Comparison of ENCODE assay signal across 1 cellular context in genomic region chr6:18400831-18401446, GRCh38.
TF ChIP-seq lines count a peak whose summit lies in the region.

No MANE protein-coding gene starts in this region.

TF ChIP-seq in GM12878, 131 proteins besides CTCF, POLR2A, EP300 and RAD21 (continued from another document and continues in another):
- TF ChIP-seq SPI1 (IDR thresholded peaks at IDR 0.05; ENCODE audit: borderline replicate concordance, insufficient read depth, low read depth, low read length) (peak; percentile 95), HDAC2 (IDR thresholded peaks at IDR 0.05) (no peak), STAT1 (conservative IDR thresholded peaks at IDR 0.05) (no peak), BACH1 (IDR thresholded peaks at IDR 0.05; ENCODE audit: borderline replicate concordance) (no peak), ZNF24 (IDR thresholded peaks at IDR 0.05) (no peak), NFIC (IDR thresholded peaks at IDR 0.05; ENCODE audit: low read depth, low read length) (peak; percentile 74), SMAD1 (IDR thresholded peaks at IDR 0.05; ENCODE audit: low read depth, partially characterized antibody) (no peak), CHD2 (IDR thresholded peaks at IDR 0.05; ENCODE audit: borderline replicate concordance, low read depth, low read length) (no peak), NBN (IDR thresholded peaks at IDR 0.05) (0 out of 2 replicates have a peak, but pooled peaks have one; percentile 33), ZNF687 (IDR thresholded peaks at IDR 0.05) (no peak), KAT2A (conservative IDR thresholded peaks at IDR 0.05; ENCODE audit: control insufficient read depth, low read depth, low read length) (no peak), USF1 (IDR thresholded peaks at IDR 0.05; ENCODE audit: borderline replicate concordance, extremely low read length, insufficient read depth, low read depth, low read length) (no peak), TARDBP (IDR thresholded peaks at IDR 0.05; ENCODE audit: borderline replicate concordance) (no peak), SIX5 (IDR thresholded peaks at IDR 0.05; ENCODE audit: low read depth, low read length, severe bottlenecking) (no peak), KDM1A (IDR thresholded peaks at IDR 0.05; ENCODE audit: borderline replicate concordance) (no peak), CBX5 (IDR thresholded peaks at IDR 0.05; ENCODE audit: low read depth) (peak; percentile 80; the same call in 1 of the 2 replicates), JUND (IDR thresholded peaks at IDR 0.05; ENCODE audit: low read depth, low read length) (0 out of 2 replicates have a peak, but pooled peaks have one; percentile 33), ASH2L (IDR thresholded peaks at IDR 0.05; ENCODE audit: borderline replicate concordance, low read depth) (no peak), NR2C1 (IDR thresholded peaks at IDR 0.05) (no peak), IRF4 (IDR thresholded peaks at IDR 0.05; ENCODE audit: low read depth, low read length) (peak; percentile 80), NRF1 (conservative IDR thresholded peaks at IDR 0.05; ENCODE audit: low read depth, low read length) (no peak), NR2C2 (IDR thresholded peaks at IDR 0.05; ENCODE audit: borderline replicate concordance, control insufficient read depth, insufficient read length, low read depth) (no peak), GABPA (IDR thresholded peaks at IDR 0.05; ENCODE audit: low read depth) (peak; percentile 44; the same call in 1 of the 2 replicates), ZBTB33 (IDR thresholded peaks at IDR 0.05) (no peak), STAT3 (IDR thresholded peaks at IDR 0.05; ENCODE audit: low read depth, low read length) (no peak), TCF12 (IDR thresholded peaks at IDR 0.05; ENCODE audit: low read depth, low read length) (no peak), ZZZ3 (IDR thresholded peaks at IDR 0.05; ENCODE audit: control insufficient read depth, insufficient read length, low read depth) (no peak), MTA3 (IDR thresholded peaks at IDR 0.05; ENCODE audit: borderline replicate concordance, low read length) (peak; percentile 42; the same call in 1 of the 2 replicates), ZNF384 (IDR thresholded peaks at IDR 0.05; ENCODE audit: borderline replicate concordance, low read depth, low read length) (no peak), BRCA1 (IDR thresholded peaks at IDR 0.05; ENCODE audit: low read depth, low read length) (no peak), BMI1 (IDR thresholded peaks at IDR 0.05; ENCODE audit: borderline replicate concordance) (peak; percentile 52; the same call in 1 of the 2 replicates), ATF7 (IDR thresholded peaks at IDR 0.05; ENCODE audit: low read depth) (peak; percentile 66), SMC3 (IDR thresholded peaks at IDR 0.05; ENCODE audit: borderline replicate concordance, low read length) (no peak; the same call in 1 of the 2 replicates), ZNF622 (IDR thresholded peaks at IDR 0.05) (no peak), RFX5 (IDR thresholded peaks at IDR 0.05; ENCODE audit: low read depth, low read length) (no peak), YBX1 (IDR thresholded peaks at IDR 0.05) (no peak), SUZ12 (IDR thresholded peaks at IDR 0.05; ENCODE audit: unreplicated experiment) (no peak), SREBF1 (IDR thresholded peaks at IDR 0.05; ENCODE audit: low read length) (no peak), CBFB (IDR thresholded peaks at IDR 0.05; ENCODE audit: low read depth) (no peak)
- TF ChIP-seq, protein P1, sequence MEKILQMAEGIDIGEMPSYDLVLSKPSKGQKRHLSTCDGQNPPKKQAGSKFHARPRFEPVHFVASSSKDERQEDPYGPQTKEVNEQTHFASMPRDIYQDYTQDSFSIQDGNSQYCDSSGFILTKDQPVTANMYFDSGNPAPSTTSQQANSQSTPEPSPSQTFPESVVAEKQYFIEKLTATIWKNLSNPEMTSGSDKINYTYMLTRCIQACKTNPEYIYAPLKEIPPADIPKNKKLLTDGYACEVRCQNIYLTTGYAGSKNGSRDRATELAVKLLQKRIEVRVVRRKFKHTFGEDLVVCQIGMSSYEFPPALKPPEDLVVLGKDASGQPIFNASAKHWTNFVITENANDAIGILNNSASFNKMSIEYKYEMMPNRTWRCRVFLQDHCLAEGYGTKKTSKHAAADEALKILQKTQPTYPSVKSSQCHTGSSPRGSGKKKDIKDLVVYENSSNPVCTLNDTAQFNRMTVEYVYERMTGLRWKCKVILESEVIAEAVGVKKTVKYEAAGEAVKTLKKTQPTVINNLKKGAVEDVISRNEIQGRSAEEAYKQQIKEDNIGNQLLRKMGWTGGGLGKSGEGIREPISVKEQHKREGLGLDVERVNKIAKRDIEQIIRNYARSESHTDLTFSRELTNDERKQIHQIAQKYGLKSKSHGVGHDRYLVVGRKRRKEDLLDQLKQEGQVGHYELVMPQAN (conservative IDR thresholded peaks at IDR 0.05) = no peak
- TF ChIP-seq, protein P2, sequence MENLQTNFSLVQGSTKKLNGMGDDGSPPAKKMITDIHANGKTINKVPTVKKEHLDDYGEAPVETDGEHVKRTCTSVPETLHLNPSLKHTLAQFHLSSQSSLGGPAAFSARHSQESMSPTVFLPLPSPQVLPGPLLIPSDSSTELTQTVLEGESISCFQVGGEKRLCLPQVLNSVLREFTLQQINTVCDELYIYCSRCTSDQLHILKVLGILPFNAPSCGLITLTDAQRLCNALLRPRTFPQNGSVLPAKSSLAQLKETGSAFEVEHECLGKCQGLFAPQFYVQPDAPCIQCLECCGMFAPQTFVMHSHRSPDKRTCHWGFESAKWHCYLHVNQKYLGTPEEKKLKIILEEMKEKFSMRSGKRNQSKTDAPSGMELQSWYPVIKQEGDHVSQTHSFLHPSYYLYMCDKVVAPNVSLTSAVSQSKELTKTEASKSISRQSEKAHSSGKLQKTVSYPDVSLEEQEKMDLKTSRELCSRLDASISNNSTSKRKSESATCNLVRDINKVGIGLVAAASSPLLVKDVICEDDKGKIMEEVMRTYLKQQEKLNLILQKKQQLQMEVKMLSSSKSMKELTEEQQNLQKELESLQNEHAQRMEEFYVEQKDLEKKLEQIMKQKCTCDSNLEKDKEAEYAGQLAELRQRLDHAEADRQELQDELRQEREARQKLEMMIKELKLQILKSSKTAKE (IDR thresholded peaks at IDR 0.05; ENCODE audit: low read depth, poor library complexity, severe bottlenecking) = no peak
- TF ChIP-seq, protein P3, sequence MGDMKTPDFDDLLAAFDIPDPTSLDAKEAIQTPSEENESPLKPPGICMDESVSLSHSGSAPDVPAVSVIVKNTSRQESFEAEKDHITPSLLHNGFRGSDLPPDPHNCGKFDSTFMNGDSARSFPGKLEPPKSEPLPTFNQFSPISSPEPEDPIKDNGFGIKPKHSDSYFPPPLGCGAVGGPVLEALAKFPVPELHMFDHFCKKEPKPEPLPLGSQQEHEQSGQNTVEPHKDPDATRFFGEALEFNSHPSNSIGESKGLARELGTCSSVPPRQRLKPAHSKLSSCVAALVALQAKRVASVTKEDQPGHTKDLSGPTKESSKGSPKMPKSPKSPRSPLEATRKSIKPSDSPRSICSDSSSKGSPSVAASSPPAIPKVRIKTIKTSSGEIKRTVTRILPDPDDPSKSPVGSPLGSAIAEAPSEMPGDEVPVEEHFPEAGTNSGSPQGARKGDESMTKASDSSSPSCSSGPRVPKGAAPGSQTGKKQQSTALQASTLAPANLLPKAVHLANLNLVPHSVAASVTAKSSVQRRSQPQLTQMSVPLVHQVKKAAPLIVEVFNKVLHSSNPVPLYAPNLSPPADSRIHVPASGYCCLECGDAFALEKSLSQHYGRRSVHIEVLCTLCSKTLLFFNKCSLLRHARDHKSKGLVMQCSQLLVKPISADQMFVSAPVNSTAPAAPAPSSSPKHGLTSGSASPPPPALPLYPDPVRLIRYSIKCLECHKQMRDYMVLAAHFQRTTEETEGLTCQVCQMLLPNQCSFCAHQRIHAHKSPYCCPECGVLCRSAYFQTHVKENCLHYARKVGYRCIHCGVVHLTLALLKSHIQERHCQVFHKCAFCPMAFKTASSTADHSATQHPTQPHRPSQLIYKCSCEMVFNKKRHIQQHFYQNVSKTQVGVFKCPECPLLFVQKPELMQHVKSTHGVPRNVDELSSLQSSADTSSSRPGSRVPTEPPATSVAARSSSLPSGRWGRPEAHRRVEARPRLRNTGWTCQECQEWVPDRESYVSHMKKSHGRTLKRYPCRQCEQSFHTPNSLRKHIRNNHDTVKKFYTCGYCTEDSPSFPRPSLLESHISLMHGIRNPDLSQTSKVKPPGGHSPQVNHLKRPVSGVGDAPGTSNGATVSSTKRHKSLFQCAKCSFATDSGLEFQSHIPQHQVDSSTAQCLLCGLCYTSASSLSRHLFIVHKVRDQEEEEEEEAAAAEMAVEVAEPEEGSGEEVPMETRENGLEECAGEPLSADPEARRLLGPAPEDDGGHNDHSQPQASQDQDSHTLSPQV (IDR thresholded peaks at IDR 0.05) = no peak
- TF ChIP-seq, protein P4, sequence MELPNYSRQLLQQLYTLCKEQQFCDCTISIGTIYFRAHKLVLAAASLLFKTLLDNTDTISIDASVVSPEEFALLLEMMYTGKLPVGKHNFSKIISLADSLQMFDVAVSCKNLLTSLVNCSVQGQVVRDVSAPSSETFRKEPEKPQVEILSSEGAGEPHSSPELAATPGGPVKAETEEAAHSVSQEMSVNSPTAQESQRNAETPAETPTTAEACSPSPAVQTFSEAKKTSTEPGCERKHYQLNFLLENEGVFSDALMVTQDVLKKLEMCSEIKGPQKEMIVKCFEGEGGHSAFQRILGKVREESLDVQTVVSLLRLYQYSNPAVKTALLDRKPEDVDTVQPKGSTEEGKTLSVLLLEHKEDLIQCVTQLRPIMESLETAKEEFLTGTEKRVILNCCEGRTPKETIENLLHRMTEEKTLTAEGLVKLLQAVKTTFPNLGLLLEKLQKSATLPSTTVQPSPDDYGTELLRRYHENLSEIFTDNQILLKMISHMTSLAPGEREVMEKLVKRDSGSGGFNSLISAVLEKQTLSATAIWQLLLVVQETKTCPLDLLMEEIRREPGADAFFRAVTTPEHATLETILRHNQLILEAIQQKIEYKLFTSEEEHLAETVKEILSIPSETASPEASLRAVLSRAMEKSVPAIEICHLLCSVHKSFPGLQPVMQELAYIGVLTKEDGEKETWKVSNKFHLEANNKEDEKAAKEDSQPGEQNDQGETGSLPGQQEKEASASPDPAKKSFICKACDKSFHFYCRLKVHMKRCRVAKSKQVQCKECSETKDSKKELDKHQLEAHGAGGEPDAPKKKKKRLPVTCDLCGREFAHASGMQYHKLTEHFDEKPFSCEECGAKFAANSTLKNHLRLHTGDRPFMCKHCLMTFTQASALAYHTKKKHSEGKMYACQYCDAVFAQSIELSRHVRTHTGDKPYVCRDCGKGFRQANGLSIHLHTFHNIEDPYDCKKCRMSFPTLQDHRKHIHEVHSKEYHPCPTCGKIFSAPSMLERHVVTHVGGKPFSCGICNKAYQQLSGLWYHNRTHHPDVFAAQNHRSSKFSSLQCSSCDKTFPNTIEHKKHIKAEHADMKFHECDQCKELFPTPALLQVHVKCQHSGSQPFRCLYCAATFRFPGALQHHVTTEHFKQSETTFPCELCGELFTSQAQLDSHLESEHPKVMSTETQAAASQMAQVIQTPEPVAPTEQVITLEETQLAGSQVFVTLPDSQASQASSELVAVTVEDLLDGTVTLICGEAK (IDR thresholded peaks at IDR 0.05; ENCODE audit: borderline replicate concordance) = no peak
